Comparison of ENCODE assay signal across 12 cellular contexts in genomic region chr11:35089724-35090505, GRCh38. TPM values are rescaled to one million over a fixed set of nuclear protein-coding genes. Genes with fewer than 3 reads are reported as not detected.
DNase-seq lines count a peak whose midpoint lies in the region; ATAC-seq, FAIRE-seq and TF ChIP-seq lines count a peak whose summit lies in the region.
"Had no signal": no experiment of that assay in that cellular context is flagged by ENCODE, and none has a peak within 500 bp of the region (broad histone marks: within the 10 kb centered on the region; RNA-seq: fewer than 3 reads in every experiment).

No MANE protein-coding gene starts in this region.

- intact Hi-C loops in K562 (cut with micrococcal nuclease), result no loop called here

- no peaks in the 10 kb centered on the region for H3K79me2 ChIP-seq in K562 (ENCODE audit: control insufficient read depth, insufficient read depth, low read length)

- no peaks in the 10 kb centered on the region for H4K20me1 ChIP-seq in K562 (replicated peaks; ENCODE audit: control insufficient read depth, insufficient read depth, low read length)

- H3K4me3 ChIP-seq in K562, result no peak overlapping the region
- H3K4me3 ChIP-seq: prostate gland had no signal

- H3K4me2 ChIP-seq in K562 (ENCODE audit: insufficient read depth, low read length), result no peak overlapping the region

- in situ Hi-C loops in K562 (cut with MboI), result no loop called here

- no peak for TF ChIP-seq POLR2A in K562 (conservative IDR thresholded peaks at IDR 0.05)

- TF ChIP-seq RAD21 in K562 (CRISPR knock-in tag; conservative IDR thresholded peaks at IDR 0.05 in 1 of 2, IDR thresholded peaks at IDR 0.05 in 1 of 2), result no peak

- H3K9me3 ChIP-seq in K562 (replicated peaks; ENCODE audit: control insufficient read depth, insufficient read depth, low read depth, low read length), result no peaks in the 10 kb centered on the region
- H3K9me3 ChIP-seq: prostate gland had no signal

- DNase-seq in K562 (ENCODE audit: extremely low read depth in 1 of 4, low spot score in 3 of 4) (no peak), RWPE1 (ENCODE audit: low spot score) (no peak), SHP77 (lab: John Stamatoyannopoulos, UW) (no peak), NCI-H446 treated with DMSO at 0.1 percent for 48 hours (lab: John Stamatoyannopoulos, UW) (no peak), NCI-H1105 (lab: John Stamatoyannopoulos, UW) (no peak)
- DNase-seq: foreskin melanocyte, H7, NCI-H774 had no signal

- no peaks in the 10 kb centered on the region for H3K36me3 ChIP-seq in K562 (ENCODE audit: control insufficient read depth, insufficient read depth, low read length)
- H3K36me3 ChIP-seq: prostate gland had no signal

- H2AFZ ChIP-seq in K562 (ENCODE audit: low read depth, low read length), result no peak overlapping the region

- H3K9ac ChIP-seq in K562 (ENCODE audit: insufficient read depth in 1 of 2, low read depth in 2 of 2, low read length in 2 of 2), result no peak overlapping the region

- ATAC-seq in GM18511 (IDR thresholded peaks at IDR 0.05; ENCODE audit: unreplicated experiment), result peak; percentile 79
- peak; percentile 69 for ATAC-seq in GM21390 (IDR thresholded peaks at IDR 0.05; ENCODE audit: unreplicated experiment)
- ATAC-seq in HG03135 (IDR thresholded peaks at IDR 0.05; ENCODE audit: unreplicated experiment), result peak; percentile 72
- ATAC-seq in K562, result no peak

- POLR2A ChIA-PET in K562 (lab: Yijun Ruan, JAX), result no interaction called here
- POLR2A ChIA-PET in RWPE1 (lab: Yijun Ruan, JAX; ENCODE audit: low non-redundant PET), result no interaction called here

- no TSS peak for BruUV-seq in K562 (replicated peaks; lab: Mats Ljungman, UMichigan)

- no peaks in the 10 kb centered on the region for H3K9me1 ChIP-seq in K562 (ENCODE audit: control insufficient read depth, insufficient read depth, low read length)

- FAIRE-seq in K562 (lab: Jason Lieb, UNC), result no peak

- H3K4me1 ChIP-seq in K562 (replicated peaks in 1 of 2; ENCODE audit: control insufficient read depth in 2 of 2, insufficient read depth in 2 of 2, low read length in 2 of 2), result no peaks in the 10 kb centered on the region; a peak in 1 of 5 replicates
- H3K4me1 ChIP-seq: prostate gland had no signal

- H3K27me3 ChIP-seq in K562 (ENCODE audit: control insufficient read depth in 2 of 2, insufficient read depth in 2 of 2, low read length in 2 of 2), result peaks cover 0 to 5% of the 10 kb centered on the region in 2 experiments; a peak in 1 of 5 replicates

- TF ChIP-seq CTCF in K562 (IDR thresholded peaks at IDR 0.05 in 2 of 3, conservative IDR thresholded peaks at IDR 0.05 in 1 of 3; ENCODE audit: insufficient read depth in 2 of 3, low read depth in 1 of 3, low read length in 3 of 3), result no peak
- no peak for TF ChIP-seq CTCF in RWPE1 (conservative IDR thresholded peaks at IDR 0.05; ENCODE audit: low read depth)

- H3K27ac ChIP-seq in K562 (ENCODE audit: extremely low read depth, low read depth, low read length) (no peak overlapping the region), RWPE1 (no peak overlapping the region)
- H3K27ac ChIP-seq: prostate gland had no signal

- CTCF ChIA-PET in K562 (lab: Yijun Ruan, JAX; ENCODE audit: low intra/inter-chr PET ratio), result no interaction called here
- CTCF ChIA-PET in RWPE1 (lab: Yijun Ruan, JAX), result interaction anchor here (0.5 to 0.6 kb wide), 2 partner anchors 50 to 116 kb away, joined by 3 read pairs; no protein-coding TSS in a partner anchor

- TF ChIP-seq EP300 in K562 (IDR thresholded peaks at IDR 0.05; ENCODE audit: low read length), result no peak

- 9% methylated on average over 5 of the region's 5 CpGs for WGBS in K562 (ENCODE audit: insufficient coverage, low coverage, missing lambda C conversion rate)

TF ChIP-seq in K562, 482 proteins besides CTCF, POLR2A, EP300 and RAD21:
- no peak for TF ChIP-seq RCOR1 (IDR thresholded peaks at IDR 0.05; ENCODE audit: borderline replicate concordance in 1 of 2, low read depth in 2 of 2, low read length in 2 of 2)
- peak; percentile 64; the same call in 1 of the 2 replicates for TF ChIP-seq SPI1 (IDR thresholded peaks at IDR 0.05; ENCODE audit: borderline replicate concordance, low read depth, low read length)

RNA-seq across cellular contexts. Expression of gene CD44, which starts 49.1 kb away (rescaled TPM):
- total RNA-seq in K562 (2011; cell fraction: chromatin; rRNA removed; ENCODE audit: low replicate concordance), result 7.9 and 17.7 TPM in 2 replicates
- 7.2 and 18.2 TPM in 2 replicates for total RNA-seq in K562 (2011; cell fraction: nucleolus; rRNA removed)
- 10.5 and 17.1 TPM in 2 replicates for total RNA-seq in K562 (2011; cell fraction: nucleoplasm; rRNA removed)
- total RNA-seq in K562 (2014; rRNA removed) (2.3 and 2.6 TPM in 2 replicates), K562 (2014; rRNA removed; fragmentation: Illumina TruSeq; extraction: Trizol) (3.0 and 5.2 TPM in 2 replicates), K562 (2015; rRNA removed; fragmentation: Illumina TruSeq; extraction: Trizol) (2.6 and 3.2 TPM in 2 replicates), K562 (2021) (9.5 and 11.1 TPM in 2 replicates)
- polyA plus RNA-seq in K562 (2011; rRNA removed) (13.9 and 47.0 TPM in 2 replicates), K562 (2014; fragmentation: Illumina TruSeq; extraction: Trizol) (7.7 TPM in 2 replicates), K562 (2014; fragmentation: Nextera tagmentation; extraction: Ambion mirVana) (1 to 10 TPM; 1.2 to 1.8 TPM), K562 (2014; rRNA removed) (2.5 and 5.0 TPM in 2 replicates)
- 23.2 and 51.1 TPM in 2 replicates for polyA plus RNA-seq in K562 (2011; cell fraction: cytosol; rRNA removed)
- polyA plus RNA-seq in K562 (2011; cell fraction: nucleus; rRNA removed), result 19.8 and 40.4 TPM in 2 replicates
- 8.0 and 8.3 TPM in 2 replicates for polyA plus RNA-seq in K562 (2012)
- 26.3 and 51.8 TPM in 2 replicates for polyA minus RNA-seq in K562 (2011; rRNA and poly(A)+ RNA removed)
- polyA minus RNA-seq in K562 (2011; cell fraction: cytosol; rRNA and poly(A)+ RNA removed), result 10.5 and 22.8 TPM in 2 replicates
- polyA minus RNA-seq in K562 (2011; cell fraction: nucleus; rRNA and poly(A)+ RNA removed), result 14.8 and 35.9 TPM in 2 replicates
